Comparison of ENCODE assay signal across 8 cellular contexts in genomic region chr12:54853933-54854538, GRCh38. TPM values are rescaled to one million over a fixed set of nuclear protein-coding genes. Genes with fewer than 3 reads are reported as not detected.
DNase-seq lines count a peak whose midpoint lies in the region; ATAC-seq, FAIRE-seq and TF ChIP-seq lines count a peak whose summit lies in the region.

MUCL1 (plus strand) TSS chr12:54854516; CDS start chr12:54854583, 67 bp downstream.

- H3K4me1 ChIP-seq in BE2C (no peaks in the 10 kb centered on the region), colonic mucosa (no peaks in the 10 kb centered on the region), mesendoderm (ENCODE audit: control insufficient read depth, low read depth, low read length) (no peaks in the 10 kb centered on the region)

- H3K36me3 ChIP-seq in BE2C (no peaks in the 10 kb centered on the region), colonic mucosa (no peaks in the 10 kb centered on the region), mesendoderm (ENCODE audit: control insufficient read depth, insufficient read depth, low read length) (no peaks in the 10 kb centered on the region)

- intact Hi-C loops in colonic mucosa (cut with DNase I): loop anchor here (2.0 kb wide), 1 partner anchor 103 kb away; no protein-coding TSS in a partner anchor

- no peak within 1 kb of the TSS for H4K5ac ChIP-seq in mesendoderm (ENCODE audit: low read length)

- H3K79me2 ChIP-seq in mesendoderm (ENCODE audit: control insufficient read depth, insufficient read depth, low read length): no peaks in the 10 kb centered on the region

- ATAC-seq in HG03354 (IDR thresholded peaks at IDR 0.05; ENCODE audit: poor library complexity, severe bottlenecking, unreplicated experiment): peak; percentile 98

- FAIRE-seq in GM19239 (lab: Jason Lieb, UNC): peak; percentile 72

- H3K23ac ChIP-seq in mesendoderm (ENCODE audit: low read length): no peak within 1 kb of the TSS

- H3K79me1 ChIP-seq in mesendoderm (ENCODE audit: low read length): no peaks in the 10 kb centered on the region

- H3K9me3 ChIP-seq in BE2C (no peaks in the 10 kb centered on the region), colonic mucosa (no peaks in the 10 kb centered on the region)

- no peak within 1 kb of the TSS for H2BK5ac ChIP-seq in mesendoderm (ENCODE audit: low read length)

- H3K4me3 ChIP-seq in BE2C (ENCODE audit: low read depth, low read length): no peak within 1 kb of the TSS
- no peak within 1 kb of the TSS for H3K4me3 ChIP-seq in colonic mucosa
- H3K4me3 ChIP-seq in mesendoderm (ENCODE audit: low read length): no peak within 1 kb of the TSS

- H3K27me3 ChIP-seq in BE2C: no peaks in the 10 kb centered on the region; the same call in 1 of the 2 replicates
- H3K27me3 ChIP-seq in colonic mucosa: no peaks in the 10 kb centered on the region
- no peaks in the 10 kb centered on the region for H3K27me3 ChIP-seq in mesendoderm (ENCODE audit: insufficient read depth, low read length, poor library complexity)

- no peak within 1 kb of the TSS for H3K9ac ChIP-seq in colonic mucosa (ENCODE audit: low read depth in 2 of 2, low read length in 2 of 2)
- no peak within 1 kb of the TSS for H3K9ac ChIP-seq in mesendoderm (ENCODE audit: low read length)

- peak; percentile 89 for TF ChIP-seq CTCF in BE2C (IDR thresholded peaks at IDR 0.05; ENCODE audit: low read depth, low read length)
- TF ChIP-seq CTCF in colonic mucosa (IDR thresholded peaks at IDR 0.05): peak; percentile 77

- H2AK5ac ChIP-seq in mesendoderm (ENCODE audit: low read length): no peak within 1 kb of the TSS

- no CpG with 5 or more reads among the region's 6 CpGs for WGBS in mesendoderm (ENCODE audit: extremely low coverage, insufficient coverage, low lambda C conversion rate)

- no peak within 1 kb of the TSS for H3K4ac ChIP-seq in mesendoderm (ENCODE audit: low read depth, low read length)

- no peak within 1 kb of the TSS for H2BK15ac ChIP-seq in mesendoderm (replicated peaks; ENCODE audit: low read depth)

- peak; percentile 55 for DNase-seq in BE2C
- DNase-seq in GM19239 (ENCODE audit: insufficient read length, low spot score): peak; percentile 30
- peak; percentile 69 for DNase-seq in NCI-H345 (lab: John Stamatoyannopoulos, UW)
- DNase-seq in activated CD4-positive, CD25-positive, alpha-beta regulatory T cell treated with anti-CD3 and anti-CD28 coated beads, Interleukin-2, amount 50 U/mL, for 72 hours: peak; percentile 69
- DNase-seq in colonic mucosa: peak; percentile 68
- DNase-seq in mesendoderm: peak; percentile 88
- peak; percentile 13 to 54 for DNase-seq in stimulated activated CD8-positive, alpha-beta memory T cell treated with anti-CD3 and anti-CD28 coated beads, Interleukin-7, amount 100 ng/mL, for 48 hours (ENCODE audit: extremely low read depth in 1 of 2, low read depth in 1 of 2)

- no peak within 1 kb of the TSS for H3K18ac ChIP-seq in mesendoderm (ENCODE audit: low read length)

- H2BK120ac ChIP-seq in mesendoderm (ENCODE audit: low read depth, low read length): no peak within 1 kb of the TSS

- no peak within 1 kb of the TSS for H3K56ac ChIP-seq in mesendoderm (ENCODE audit: low read length)

- no peak within 1 kb of the TSS for H4K8ac ChIP-seq in mesendoderm (ENCODE audit: low read depth, low read length)

- H3K27ac ChIP-seq in colonic mucosa (no peak within 1 kb of the TSS), mesendoderm (ENCODE audit: low read depth, low read length) (no peak within 1 kb of the TSS)

- H3K4me2 ChIP-seq in mesendoderm (ENCODE audit: low read length): no peak within 1 kb of the TSS

RNA-seq across cellular contexts. Expression of gene MUCL1, which starts in this region (rescaled TPM):
- polyA plus RNA-seq in BE2C (2012; ENCODE audit: insufficient read depth, insufficient read length, low read depth): not detected
- not detected for total RNA-seq in colonic mucosa
- 0.59 TPM for polyA plus RNA-seq in mesendoderm (2013, experiment 1 of 2)
- polyA plus RNA-seq in mesendoderm (2013, experiment 2 of 2): 0.53 TPM

Comparison
In these comparisons a context has a peak if more than half of its experiments do, and no peak if none do; other contexts are left out.
1. Peak in DNase-seq in colonic mucosa; RNA of the gene not detected or under 1 TPM.
2. DNase-seq: peak in every context shown above with its lines; median percentile 88 in mesendoderm; 69 in NCI-H345; 69 in activated CD4-positive, CD25-positive, alpha-beta regulatory T cell treated with anti-CD3 and anti-CD28 coated beads, Interleukin-2, amount 50 U/mL, for 72 hours; 68 in colonic mucosa; 55 in BE2C; 34 in stimulated activated CD8-positive, alpha-beta memory T cell treated with anti-CD3 and anti-CD28 coated beads, Interleukin-7, amount 100 ng/mL, for 48 hours; 30 in GM19239.